Comparison of ENCODE assay signal across 1 cellular context in genomic region chr10:74093530-74094164, GRCh38.
TF ChIP-seq lines count a peak whose summit lies in the region.

No MANE protein-coding gene starts in this region.

TF ChIP-seq in SK-N-SH, 30 proteins besides CTCF, POLR2A, EP300 and RAD21 (continued from another document):
- TF ChIP-seq MXI1 (IDR thresholded peaks at IDR 0.05; ENCODE audit: low read depth, low read length) (no peak), TAF1 (IDR thresholded peaks at IDR 0.05; ENCODE audit: borderline replicate concordance, low read depth, low read length) (no peak), REST (IDR thresholded peaks at IDR 0.05; ENCODE audit: low read depth, low read length) (no peak), USF2 (IDR thresholded peaks at IDR 0.05; ENCODE audit: borderline replicate concordance, low read depth, low read length) (no peak), USF1 (IDR thresholded peaks at IDR 0.05; ENCODE audit: borderline replicate concordance, low read depth) (no peak), FOXM1 (IDR thresholded peaks at IDR 0.05; ENCODE audit: low read depth) (no peak), GATA2 (CRISPR knock-in tag; IDR thresholded peaks at IDR 0.05) (no peak), POLR2AphosphoS5 (IDR thresholded peaks at IDR 0.05; ENCODE audit: low read depth, low read length) (no peak), GABPA (IDR thresholded peaks at IDR 0.05; ENCODE audit: low read depth) (no peak)
- TF ChIP-seq, protein P1, sequence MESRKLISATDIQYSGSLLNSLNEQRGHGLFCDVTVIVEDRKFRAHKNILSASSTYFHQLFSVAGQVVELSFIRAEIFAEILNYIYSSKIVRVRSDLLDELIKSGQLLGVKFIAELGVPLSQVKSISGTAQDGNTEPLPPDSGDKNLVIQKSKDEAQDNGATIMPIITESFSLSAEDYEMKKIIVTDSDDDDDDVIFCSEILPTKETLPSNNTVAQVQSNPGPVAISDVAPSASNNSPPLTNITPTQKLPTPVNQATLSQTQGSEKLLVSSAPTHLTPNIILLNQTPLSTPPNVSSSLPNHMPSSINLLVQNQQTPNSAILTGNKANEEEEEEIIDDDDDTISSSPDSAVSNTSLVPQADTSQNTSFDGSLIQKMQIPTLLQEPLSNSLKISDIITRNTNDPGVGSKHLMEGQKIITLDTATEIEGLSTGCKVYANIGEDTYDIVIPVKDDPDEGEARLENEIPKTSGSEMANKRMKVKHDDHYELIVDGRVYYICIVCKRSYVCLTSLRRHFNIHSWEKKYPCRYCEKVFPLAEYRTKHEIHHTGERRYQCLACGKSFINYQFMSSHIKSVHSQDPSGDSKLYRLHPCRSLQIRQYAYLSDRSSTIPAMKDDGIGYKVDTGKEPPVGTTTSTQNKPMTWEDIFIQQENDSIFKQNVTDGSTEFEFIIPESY (IDR thresholded peaks at IDR 0.05; ENCODE audit: borderline replicate concordance, low read depth) = no peak
- TF ChIP-seq, protein P2, sequence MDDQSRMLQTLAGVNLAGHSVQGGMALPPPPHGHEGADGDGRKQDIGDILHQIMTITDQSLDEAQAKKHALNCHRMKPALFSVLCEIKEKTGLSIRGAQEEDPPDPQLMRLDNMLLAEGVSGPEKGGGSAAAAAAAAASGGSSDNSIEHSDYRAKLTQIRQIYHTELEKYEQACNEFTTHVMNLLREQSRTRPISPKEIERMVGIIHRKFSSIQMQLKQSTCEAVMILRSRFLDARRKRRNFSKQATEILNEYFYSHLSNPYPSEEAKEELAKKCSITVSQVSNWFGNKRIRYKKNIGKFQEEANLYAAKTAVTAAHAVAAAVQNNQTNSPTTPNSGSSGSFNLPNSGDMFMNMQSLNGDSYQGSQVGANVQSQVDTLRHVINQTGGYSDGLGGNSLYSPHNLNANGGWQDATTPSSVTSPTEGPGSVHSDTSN (IDR thresholded peaks at IDR 0.05) = no peak
TF ChIP-seq in SK-N-SH: peak in this region for 0.
